In the genomic region with DNA sequence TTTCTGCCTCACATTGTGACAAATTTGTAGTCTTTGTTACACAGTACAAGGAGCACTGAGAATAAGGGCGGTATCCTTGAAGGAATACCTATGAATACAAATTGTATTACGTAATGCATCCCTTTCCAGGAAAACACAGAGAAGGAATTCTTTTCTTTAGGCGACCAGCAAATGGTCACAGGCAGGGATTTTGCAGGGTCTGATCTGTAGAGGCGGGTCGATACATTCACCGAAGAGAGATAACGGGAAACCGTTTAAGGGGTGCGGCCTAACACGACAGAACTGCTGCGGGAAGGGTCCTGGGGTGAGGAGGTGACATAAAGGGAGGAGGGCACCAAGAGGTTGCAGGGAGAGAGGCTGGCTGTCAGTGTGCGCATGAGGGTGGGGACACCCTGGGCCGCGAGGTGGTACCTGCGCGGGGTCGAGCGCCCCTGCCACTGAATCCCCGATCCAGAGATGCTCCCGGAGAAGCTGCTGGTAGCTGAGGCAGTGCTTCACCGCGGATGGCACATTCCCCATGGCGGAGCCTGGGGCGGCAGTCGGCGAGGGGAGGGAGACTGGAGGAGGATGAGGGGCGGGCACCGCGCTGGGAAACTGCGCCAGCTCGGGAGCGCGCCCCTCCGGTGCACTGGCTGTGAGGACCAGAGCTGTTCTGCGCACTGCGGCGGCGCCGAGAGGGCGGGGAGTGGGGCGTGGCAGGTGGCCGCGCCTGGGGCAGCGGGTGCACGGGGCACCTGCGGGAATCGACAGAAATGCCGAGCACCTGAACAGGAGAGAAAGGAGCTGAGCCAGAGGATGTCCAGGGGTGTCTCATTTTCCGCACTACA, we compare ENCODE assay signal across 1 cellular context.
A peak's percentile ranks its signal among the peaks of the same experiment; 100 is the strongest.
TF ChIP-seq lines count a peak whose summit lies in the region.

TSS of gene HMGCLL1 (minus strand) at position 656 of the 827 bp plus-strand sequence. CDS start at position 519, 137 bp downstream.

TF ChIP-seq in neural cell, 6 proteins besides CTCF, POLR2A, EP300 and RAD21 (continued from another document):
- peak; percentile 53 for TF ChIP-seq SMC3 (conservative IDR thresholded peaks at IDR 0.05; ENCODE audit: poor library complexity)
